In the genomic region with DNA sequence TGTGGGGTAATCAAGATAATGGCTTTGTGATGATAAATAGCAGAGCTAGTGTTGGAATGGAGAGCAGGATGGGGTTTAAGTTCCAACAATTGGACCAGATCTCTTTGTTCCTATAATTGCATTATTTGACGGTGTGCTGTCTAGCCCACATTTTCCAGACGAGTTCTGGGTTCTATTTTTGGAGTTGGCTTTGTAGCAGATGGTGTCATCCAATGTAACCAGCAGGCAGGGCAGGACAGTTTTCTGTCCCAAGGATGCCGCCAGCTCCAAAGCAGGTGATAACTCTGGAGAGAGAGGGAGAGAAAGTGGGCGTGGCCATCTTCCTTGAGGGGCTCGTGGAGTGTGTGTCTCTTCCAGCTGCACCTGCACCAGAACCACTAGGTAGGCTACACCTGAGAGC, we compare ENCODE assay signal across 5 cellular contexts.
"Had no signal": no experiment of that assay in that cellular context is flagged by ENCODE, and none has a peak within 500 bp of the region (broad histone marks: within the 10 kb centered on the region; RNA-seq: fewer than 3 reads in every experiment).

No MANE protein-coding gene starts in this region.

- H2AFZ ChIP-seq: GM23338 had no signal

- H3K36me3 ChIP-seq: HAP-1 had no signal

- DNase-seq: HFFc6, IMR-90 had no signal

- ATAC-seq: GM23338, HCT116 had no signal

- H3K9me3 Mint-ChIP-seq: GM23338 had no signal

- H3K27ac Mint-ChIP-seq: GM23338, HFFc6 had no signal

- H3K4me1 ChIP-seq: HAP-1 had no signal

- H3K4me2 ChIP-seq: GM23338 had no signal

- H3K4me3 ChIP-seq: GM23338, HAP-1 had no signal

- H3K4me3 Mint-ChIP-seq: GM23338, HFFc6 had no signal

- H3K9me3 ChIP-seq: HAP-1 had no signal

- H3K4me1 Mint-ChIP-seq: GM23338 had no signal
